In the genomic region with DNA sequence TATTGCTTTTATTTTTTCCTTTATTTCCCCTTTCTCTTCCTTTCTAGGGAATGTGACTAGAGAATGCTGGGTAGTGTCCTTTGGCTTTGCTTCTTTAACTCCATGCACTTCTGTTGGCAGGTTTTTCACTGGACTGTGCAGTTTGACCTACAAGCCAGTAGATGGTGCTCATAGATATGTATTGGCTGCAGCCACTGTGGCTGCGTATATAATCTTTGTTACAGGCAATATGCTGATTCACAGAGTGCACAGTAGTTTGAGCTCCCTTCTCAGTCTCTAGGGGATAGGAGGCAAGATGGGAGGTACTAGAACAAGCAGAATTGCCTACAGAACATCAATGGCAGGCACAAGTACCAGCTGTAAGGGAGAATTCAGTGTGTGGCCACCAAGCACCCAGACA, we compare ENCODE assay signal across 8 cellular contexts.
A peak's percentile ranks its signal among the peaks of the same experiment; 100 is the strongest.
DNase-seq lines count a peak whose midpoint lies in the region; ATAC-seq and TF ChIP-seq lines count a peak whose summit lies in the region.

No MANE protein-coding gene starts in this region.

- no peak for ATAC-seq in naive thymus-derived CD8-positive, alpha-beta T cell

- H3T11ph ChIP-seq in H9 (ENCODE audit: low read length), result no peak overlapping the region

- H3K4me1 Mint-ChIP-seq in H9, result no peaks in the 10 kb centered on the region
- no peaks in the 10 kb centered on the region for H3K4me1 Mint-ChIP-seq in naive thymus-derived CD8-positive, alpha-beta T cell

- H3K18ac ChIP-seq in H9 (ENCODE audit: insufficient read length, low read depth, low read length), result no peak overlapping the region

- no peak overlapping the region for H3K9ac ChIP-seq in H9 (ENCODE audit: extremely low read depth, insufficient read length, low read length)

- H2BK120ac ChIP-seq in H9 (ENCODE audit: low read depth, low read length, poor library complexity, severe bottlenecking), result no peak overlapping the region

- no peak overlapping the region for H3K56ac ChIP-seq in H9 (ENCODE audit: insufficient read length, low read depth, low read length)

- H3K27me3 ChIP-seq in H9 (ENCODE audit: insufficient read depth, low read length) (no peaks in the 10 kb centered on the region), testis (no peaks in the 10 kb centered on the region), dorsolateral prefrontal cortex (no peaks in the 10 kb centered on the region)

- H3K9me3 ChIP-seq in H9 (ENCODE audit: control insufficient read depth, low read depth, low read length), result no peaks in the 10 kb centered on the region
- no peaks in the 10 kb centered on the region for H3K9me3 ChIP-seq in testis

- peaks cover 8 to 20% (median 10%) of the 10 kb centered on the region in 3 experiments; a peak in 6 of 7 replicates for H3K36me3 Mint-ChIP-seq in H9 (ENCODE audit: insufficient read depth in 1 of 3, low read depth in 3 of 3)
- peaks cover 0 to 9% (median 0%) of the 10 kb centered on the region in 3 donors for H3K36me3 Mint-ChIP-seq in naive thymus-derived CD8-positive, alpha-beta T cell

- DNase-seq in DMS 273 (lab: John Stamatoyannopoulos, UW; ENCODE audit: unreplicated experiment) (peak; percentile 65), H9 (peak; percentile 39), NCI-H2107 (lab: John Stamatoyannopoulos, UW) (peak; percentile 67), cardiac fibroblast (ENCODE audit: low read depth in 2 of 2) (peak; percentile 76), testis (peak; percentile 27), dorsolateral prefrontal cortex (no peak), DMS153 treated with DMSO at 0.1 percent for 48 hours (lab: John Stamatoyannopoulos, UW; ENCODE audit: unreplicated experiment) (no peak)
- DNase-seq in naive thymus-derived CD8-positive, alpha-beta T cell, result no peak

- TF ChIP-seq CTCF in H9 (conservative IDR thresholded peaks at IDR 0.05) (peak; percentile 76), cardiac fibroblast (IDR thresholded peaks at IDR 0.05; ENCODE audit: low read depth, low read length) (peak; percentile 70), testis (IDR thresholded peaks at IDR 0.05) (peak in 1 of 3 experiments; percentile 9), dorsolateral prefrontal cortex (IDR thresholded peaks at IDR 0.05 in 54 of 56, conservative IDR thresholded peaks at IDR 0.05 in 2 of 56; ENCODE audit: low read depth in 1 of 56, partially characterized antibody in 56 of 56) (peak in 25 of 56 donors; percentile 7 to 46 (median 23))

- no peak overlapping the region for H2BK15ac ChIP-seq in H9 (ENCODE audit: low read depth, low read length)

- H3K9me3 Mint-ChIP-seq in H9, result peaks cover 8 to 20% of the 10 kb centered on the region in 2 experiments
- peaks cover 2 to 35% (median 21%) of the 10 kb centered on the region in 9 donors for H3K9me3 Mint-ChIP-seq in naive thymus-derived CD8-positive, alpha-beta T cell

- no peaks in the 10 kb centered on the region for H3K36me3 ChIP-seq in testis (ENCODE audit: low read depth, missing control alignments)

- no peaks in the 10 kb centered on the region for H3K23me2 ChIP-seq in H9 (ENCODE audit: insufficient read length, low read depth, low read length, poor library complexity, severe bottlenecking)

- H4K5ac ChIP-seq in H9 (ENCODE audit: insufficient read length, low read depth, low read length), result no peak overlapping the region

- intact Hi-C loops in testis (cut with DNase I; ENCODE audit: low total_unique reads) (no loop called here), dorsolateral prefrontal cortex (cut with DNase I) (no loop called here)

- WGBS in H9 (ENCODE audit: extremely low coverage, insufficient read length, low lambda C conversion rate), result no CpG with 5 or more reads among the region's 1 CpG
- WGBS in testis, 2 donors, result 56 to 100% methylated on average over 1 of the region's 1 CpG

- no peak overlapping the region for H3K4me2 ChIP-seq in H9 (ENCODE audit: insufficient read depth, insufficient read length, low read length)

- H2BK5ac ChIP-seq in H9 (ENCODE audit: insufficient read length, low read length), result no peak overlapping the region

- no peak overlapping the region for H2BK12ac ChIP-seq in H9 (ENCODE audit: insufficient read length, low read depth, low read length)

- H3K4ac ChIP-seq in H9 (ENCODE audit: low read depth, low read length), result no peak overlapping the region

- no peaks in the 10 kb centered on the region for H3K79me2 ChIP-seq in H9 (ENCODE audit: insufficient read depth, low read length)

- no peak overlapping the region for H4K91ac ChIP-seq in H9 (ENCODE audit: insufficient read length, low read depth, low read length)

- no peak overlapping the region for H2AFZ ChIP-seq in H9 (ENCODE audit: low read length)

- H4K20me1 ChIP-seq in H9 (ENCODE audit: control insufficient read depth, insufficient read depth, insufficient read length), result no peaks in the 10 kb centered on the region

- no peaks in the 10 kb centered on the region for H3K4me1 ChIP-seq in H9 (ENCODE audit: insufficient read depth, low read length)
- H3K4me1 ChIP-seq in testis, result no peaks in the 10 kb centered on the region

- H3K27ac Mint-ChIP-seq in H9, result no peak overlapping the region
- H3K27ac Mint-ChIP-seq in naive thymus-derived CD8-positive, alpha-beta T cell, result no peak overlapping the region

- no peak overlapping the region for H3K4me3 Mint-ChIP-seq in H9
- no peak overlapping the region for H3K4me3 Mint-ChIP-seq in naive thymus-derived CD8-positive, alpha-beta T cell

- H3K14ac ChIP-seq in H9 (ENCODE audit: insufficient read depth, low read length), result no peak overlapping the region

- TF ChIP-seq POLR2A in testis (IDR thresholded peaks at IDR 0.05), result no peak

- H2AK5ac ChIP-seq in H9 (ENCODE audit: insufficient read length, low read length), result no peak overlapping the region

- H3K4me3 ChIP-seq in cardiac fibroblast (replicated peaks in 1 of 2; ENCODE audit: low read depth in 2 of 2, low read length in 2 of 2) (no peak overlapping the region), testis (no peak overlapping the region), dorsolateral prefrontal cortex (no peak overlapping the region)

- no peak overlapping the region for H4K8ac ChIP-seq in H9 (replicated peaks; ENCODE audit: insufficient read length, low read depth, low read length)

- H3K27ac ChIP-seq in H9 (ENCODE audit: insufficient read length, low read depth, low read length), result no peak overlapping the region
- no peak overlapping the region for H3K27ac ChIP-seq in testis
- no peak overlapping the region for H3K27ac ChIP-seq in dorsolateral prefrontal cortex

- no peaks in the 10 kb centered on the region; the same call in 1 of the 2 replicates for H3K27me3 Mint-ChIP-seq in H9 (ENCODE audit: low read depth)
- no peaks in the 10 kb centered on the region for H3K27me3 Mint-ChIP-seq in naive thymus-derived CD8-positive, alpha-beta T cell

- no peak overlapping the region for H2BK20ac ChIP-seq in H9 (ENCODE audit: low read depth, low read length, poor library complexity, severe bottlenecking)

- no peak overlapping the region for H3K23ac ChIP-seq in H9 (ENCODE audit: insufficient read length, low read depth, low read length)

- no peaks in the 10 kb centered on the region for H3K79me1 ChIP-seq in H9 (ENCODE audit: insufficient read depth, low read depth, low read length, poor library complexity, severe bottlenecking)

- POLR2A ChIA-PET in naive thymus-derived CD8-positive, alpha-beta T cell (lab: Charles Lee), result no interaction called here

Comparison
In these comparisons a context has a peak if more than half of its experiments do, and no peak if none do; other contexts are left out.
1. DNase-seq: peak in DMS 273 (single experiment), H9 (single experiment), NCI-H2107 (single experiment), cardiac fibroblast (2 of 2) and testis (single experiment); none in dorsolateral prefrontal cortex (0 of 10), DMS153 treated with DMSO at 0.1 percent for 48 hours (single experiment) and naive thymus-derived CD8-positive, alpha-beta T cell (0 of 10).